Comparison of ENCODE assay signal across 10 cellular contexts in genomic region chr4:89894654-89895652, GRCh38. TPM values are rescaled to one million over a fixed set of nuclear protein-coding genes. Genes with fewer than 3 reads are reported as not detected.
A peak's percentile ranks its signal among the peaks of the same experiment; 100 is the strongest.
DNase-seq lines count a peak whose midpoint lies in the region; ATAC-seq and TF ChIP-seq lines count a peak whose summit lies in the region.
"Had no signal": no experiment of that assay in that cellular context is flagged by ENCODE, and none has a peak within 500 bp of the region (broad histone marks: within the 10 kb centered on the region; RNA-seq: fewer than 3 reads in every experiment).

TSS of gene MMRN1 (plus strand) at chr4:89894854. CDS start at chr4:89894972, 118 bp downstream.

- DNase-seq in activated CD8-positive, alpha-beta T cell treated with anti-CD3 and anti-CD28 coated beads for 36 hours: no peak
- DNase-seq in sigmoid colon (no peak), AG08396 (ENCODE audit: low spot score) (no peak), DMS79 (lab: John Stamatoyannopoulos, UW) (no peak), hepatocyte (ENCODE audit: low spot score) (no peak), NCI-H2227 (lab: John Stamatoyannopoulos, UW; ENCODE audit: unreplicated experiment) (no peak)

- no peak for TF ChIP-seq POLR2A in sigmoid colon (IDR thresholded peaks at IDR 0.05)

- H3K27me3 Mint-ChIP-seq in activated CD8-positive, alpha-beta T cell treated with anti-CD3 and anti-CD28 coated beads for 36 hours: peaks cover 8% of the 10 kb centered on the region

- H3K27me3 ChIP-seq in sigmoid colon (no peaks in the 10 kb centered on the region), hepatocyte (no peaks in the 10 kb centered on the region)

- H3K4me3 Mint-ChIP-seq in activated CD8-positive, alpha-beta T cell treated with anti-CD3 and anti-CD28 coated beads for 36 hours: peak within 1 kb of the TSS; percentile 56

- ATAC-seq in GM18909 (IDR thresholded peaks at IDR 0.05; ENCODE audit: poor library complexity, unreplicated experiment) (peak; percentile 74), HG02885 (IDR thresholded peaks at IDR 0.05; ENCODE audit: poor library complexity, unreplicated experiment) (peak; percentile 73)
- peak; percentile 34 for ATAC-seq in activated CD8-positive, alpha-beta T cell treated with anti-CD3 and anti-CD28 coated beads for 36 hours

- H3K36me3 ChIP-seq in sigmoid colon: no peaks in the 10 kb centered on the region
- H3K36me3 ChIP-seq in hepatocyte (replicated peaks; ENCODE audit: insufficient read depth, low read depth): no peaks in the 10 kb centered on the region

- H3K9me2 ChIP-seq in hepatocyte (replicated peaks; ENCODE audit: insufficient read depth): no peaks in the 10 kb centered on the region

- H3K27ac Mint-ChIP-seq in activated CD8-positive, alpha-beta T cell treated with anti-CD3 and anti-CD28 coated beads for 36 hours: peak within 1 kb of the TSS; percentile 32

- TF ChIP-seq EP300 in sigmoid colon (IDR thresholded peaks at IDR 0.05): no peak

- no peaks in the 10 kb centered on the region for H3K79me2 ChIP-seq in hepatocyte

- H3K4me3 ChIP-seq in sigmoid colon (no peak within 1 kb of the TSS), hepatocyte (no peak within 1 kb of the TSS)

- no peaks in the 10 kb centered on the region for H3K9me3 ChIP-seq in sigmoid colon
- no peaks in the 10 kb centered on the region for H3K9me3 ChIP-seq in hepatocyte (ENCODE audit: low read depth)

- H4K20me1 ChIP-seq in hepatocyte (ENCODE audit: insufficient read depth, poor library complexity, severe bottlenecking): no peaks in the 10 kb centered on the region

- H3K9me3 Mint-ChIP-seq in activated CD8-positive, alpha-beta T cell treated with anti-CD3 and anti-CD28 coated beads for 36 hours: no peaks in the 10 kb centered on the region

- no peak within 1 kb of the TSS for H2AFZ ChIP-seq in hepatocyte

- CTCF ChIA-PET in activated CD8-positive, alpha-beta T cell treated with anti-CD3 and anti-CD28 coated beads for 36 hours (lab: Charles Lee): interaction anchor here (0.8 to 1.1 kb wide), 5 partner anchors 12 to 237 kb away, joined by 3 to 5 read pairs (median 3); no protein-coding TSS in a partner anchor

- H3K27ac ChIP-seq in sigmoid colon (peak within 1 kb of the TSS in 1 of 4 donors; percentile 17), hepatocyte (no peak within 1 kb of the TSS)

- no peak within 1 kb of the TSS for H3K4me2 ChIP-seq in hepatocyte

- TF ChIP-seq CTCF in activated CD8-positive, alpha-beta T cell treated with anti-CD3 and anti-CD28 coated beads for 36 hours (IDR thresholded peaks at IDR 0.05): no peak
- no peak for TF ChIP-seq CTCF in sigmoid colon (IDR thresholded peaks at IDR 0.05)
- TF ChIP-seq CTCF in hepatocyte (IDR thresholded peaks at IDR 0.05; ENCODE audit: poor library complexity): no peak

- no peaks in the 10 kb centered on the region for H3K36me3 Mint-ChIP-seq in activated CD8-positive, alpha-beta T cell treated with anti-CD3 and anti-CD28 coated beads for 36 hours (ENCODE audit: low read depth)

- WGBS in sigmoid colon, 2 donors: 51 to 80% methylated on average over 12 of the region's 12 CpGs
- 78% methylated on average over 12 of the region's 12 CpGs for WGBS in hepatocyte (ENCODE audit: low lambda C conversion rate, missing lambda C conversion rate)

- H3K4me1 ChIP-seq in sigmoid colon: no peaks in the 10 kb centered on the region
- H3K4me1 ChIP-seq in hepatocyte (ENCODE audit: insufficient read depth): no peaks in the 10 kb centered on the region

- POLR2A ChIA-PET in activated CD8-positive, alpha-beta T cell treated with anti-CD3 and anti-CD28 coated beads for 36 hours (lab: Charles Lee): no interaction called here

- H3K4me1 Mint-ChIP-seq in activated CD8-positive, alpha-beta T cell treated with anti-CD3 and anti-CD28 coated beads for 36 hours (ENCODE audit: low read depth): peaks cover 13% of the 10 kb centered on the region

- intact Hi-C loops in activated CD8-positive, alpha-beta T cell treated with anti-CD3 and anti-CD28 coated beads for 36 hours (cut with micrococcal nuclease): no loop called here
- intact Hi-C loops in sigmoid colon (cut with DNase I): no loop called here

RNA-seq across cellular contexts. Expression of gene MMRN1, which starts in this region (rescaled TPM):
- total RNA-seq in activated CD8-positive, alpha-beta T cell treated with anti-CD3 and anti-CD28 coated beads for 36 hours: not detected
- total RNA-seq in sigmoid colon (10 to 100 TPM; 28.1 to 86.6 (median 52.6) TPM), hepatocyte (0.60 and 1.4 TPM in 2 replicates)
- polyA plus RNA-seq in sigmoid colon (10 to 100 TPM in 1 of 3 donors, 1 to 10 TPM in 1, under 1 TPM in 1; 0.46 to 14.6 (median 3.6) TPM), hepatocyte (1.1 TPM in 1 of 2 replicates, not detected in the other)
- total RNA-seq: epithelial cell of proximal tubule, M059J had no signal

Comparison
In these comparisons a context has a peak if more than half of its experiments do, and no peak if none do; other contexts are left out.
1. RNA of gene MMRN1 (total RNA-seq): 28.1 to 86.6 TPM in sigmoid colon; 0.60 to 1.4 TPM in hepatocyte and not detected in activated CD8-positive, alpha-beta T cell treated with anti-CD3 and anti-CD28 coated beads for 36 hours; every median in the first group is over 10 times any median in the second.
2. Peak in ATAC-seq in activated CD8-positive, alpha-beta T cell treated with anti-CD3 and anti-CD28 coated beads for 36 hours; RNA of the gene not detected or under 1 TPM.
3. Peak in every context shown above with its lines, with median percentiles within 50 percentile points of each other: ATAC-seq.